19 cellular contexts compared by ENCODE assay signal in genomic region chr15:28961391-28961790, GRCh38.
DNase-seq lines count a peak whose midpoint lies in the region; ATAC-seq and TF ChIP-seq lines count a peak whose summit lies in the region.
"Had no signal": no experiment of that assay in that cellular context is flagged by ENCODE, and none has a peak within 500 bp of the region (broad histone marks: within the 10 kb centered on the region; RNA-seq: fewer than 3 reads in every experiment).

No MANE protein-coding gene starts in this region.

- H3K4me2 ChIP-seq in IMR-90 (ENCODE audit: low read depth, low read length): peak overlapping the region; percentile 23; the same call in 1 of the 2 replicates
- H3K4me2 ChIP-seq in hepatocyte: no peak overlapping the region
- H3K4me2 ChIP-seq: PC-9 had no signal

- no peaks in the 10 kb centered on the region for H3K27me3 Mint-ChIP-seq in activated naive CD4-positive, alpha-beta T cell treated with anti-CD3 and anti-CD28 coated beads, Interleukin-2, amount 50 U/mL, for 24 hours
- no peaks in the 10 kb centered on the region for H3K27me3 Mint-ChIP-seq in activated naive CD4-positive, alpha-beta T cell treated with anti-CD3 and anti-CD28 coated beads, Interleukin-2, amount 10 ng/mL, durations not matched to agents 7 days and 5 days

- no peak for DNase-seq in activated naive CD4-positive, alpha-beta T cell treated with anti-CD3 and anti-CD28 coated beads, Interleukin-2, amount 10 ng/mL, durations not matched to agents 7 days and 5 days
- DNase-seq in IMR-90: no peak
- DNase-seq in hepatocyte (ENCODE audit: low spot score): no peak
- DNase-seq in posterior vena cava (ENCODE audit: low spot score): peak; percentile 74
- no peak for DNase-seq in activated T-cell treated with anti-CD3 and anti-CD28 coated beads, Interleukin-2, amount 50 U/mL, for 48 hours
- DNase-seq: Caco-2, KG1, NCI-H1092, NCI-H1694, NCI-H2107, NCI-H446, Right ventricle myocardium superior had no signal

- peak overlapping the region; percentile 59 for H3K27ac Mint-ChIP-seq in activated naive CD4-positive, alpha-beta T cell treated with anti-CD3 and anti-CD28 coated beads, Interleukin-2, amount 50 U/mL, for 24 hours
- H3K27ac Mint-ChIP-seq in activated naive CD4-positive, alpha-beta T cell treated with anti-CD3 and anti-CD28 coated beads, Interleukin-2, amount 10 ng/mL, durations not matched to agents 7 days and 5 days: no peak overlapping the region
- H3K27ac Mint-ChIP-seq: HFFc6 had no signal

- H3K4me1 ChIP-seq in IMR-90 (ENCODE audit: control insufficient read depth, insufficient read depth, low read length) (peaks cover 7% of the 10 kb centered on the region; the same call in 1 of the 2 replicates), hepatocyte (ENCODE audit: insufficient read depth) (no peaks in the 10 kb centered on the region)
- H3K4me1 ChIP-seq: Caco-2 had no signal

- intact Hi-C loops in IMR-90 (cut with micrococcal nuclease): no loop called here
- intact Hi-C loops in posterior vena cava (cut with DNase I): no loop called here

- H4K8ac ChIP-seq in IMR-90 (ENCODE audit: low read depth in 2 of 2, low read length in 2 of 2): peak overlapping the region; percentile 51 to 79; a peak in 3 of 4 replicates

- ATAC-seq in IMR-90 (ENCODE audit: low read depth) (no peak), GM21447 (IDR thresholded peaks at IDR 0.05; ENCODE audit: unreplicated experiment) (no peak), GM19324 (IDR thresholded peaks at IDR 0.05; ENCODE audit: low FRiP score, unreplicated experiment) (no peak)

- BruUV-seq in IMR-90 (replicated peaks; lab: Mats Ljungman, UMichigan): no TSS peak

- CTCF ChIA-PET in activated naive CD4-positive, alpha-beta T cell treated with anti-CD3 and anti-CD28 coated beads, Interleukin-2, amount 10 ng/mL, durations not matched to agents 7 days and 5 days (lab: Charles Lee): interaction anchor here (1.1 kb wide), 1 partner anchor 17 kb away, joined by 3 read pairs; no protein-coding TSS in a partner anchor
- CTCF ChIA-PET in IMR-90 (lab: Yijun Ruan, JAX): no interaction called here

- no peaks in the 10 kb centered on the region for H3K79me2 ChIP-seq in hepatocyte

- peak overlapping the region; percentile 93 for H2AK5ac ChIP-seq in IMR-90 (ENCODE audit: low read depth, low read length)

- no peak overlapping the region for H3K4me3 ChIP-seq in IMR-90 (ENCODE audit: insufficient read depth, low read depth, low read length)
- H3K4me3 ChIP-seq in hepatocyte: no peak overlapping the region
- H3K4me3 ChIP-seq: GM23248, PC-9 had no signal

- no peaks in the 10 kb centered on the region for H3K27me3 ChIP-seq in IMR-90 (ENCODE audit: control insufficient read depth, insufficient read depth, low read length)
- H3K27me3 ChIP-seq in hepatocyte: no peaks in the 10 kb centered on the region

- no peaks in the 10 kb centered on the region for H4K20me1 ChIP-seq in IMR-90 (ENCODE audit: insufficient read depth, low read length)
- no peaks in the 10 kb centered on the region for H4K20me1 ChIP-seq in hepatocyte (ENCODE audit: insufficient read depth, poor library complexity, severe bottlenecking)

- peak overlapping the region; percentile 50 for H2AFZ ChIP-seq in IMR-90 (replicated peaks; ENCODE audit: low read length, poor library complexity)
- H2AFZ ChIP-seq in hepatocyte: no peak overlapping the region
- H2AFZ ChIP-seq: GM23248, PC-9 had no signal

- peak overlapping the region; percentile 18; the same call in 1 of the 2 replicates for H3K18ac ChIP-seq in IMR-90 (ENCODE audit: low read depth, low read length)

- H4K5ac ChIP-seq in IMR-90 (ENCODE audit: low read depth, low read length): peak overlapping the region; percentile 19; the same call in 1 of the 2 replicates

- H2BK120ac ChIP-seq in IMR-90 (ENCODE audit: low read depth, low read length): peak overlapping the region; percentile 89

- no peak overlapping the region for H3K9ac ChIP-seq in IMR-90 (ENCODE audit: low read depth, low read length)
- H3K9ac ChIP-seq: GM23248 had no signal

- H2BK15ac ChIP-seq in IMR-90 (ENCODE audit: low read depth, low read length): peak overlapping the region; percentile 88; the same call in 2 of the 3 replicates

- H4K91ac ChIP-seq in IMR-90 (ENCODE audit: insufficient read depth, low read depth, low read length): peak overlapping the region; percentile 80

- H2BK5ac ChIP-seq in IMR-90 (ENCODE audit: low read depth, low read length, poor library complexity, severe bottlenecking): peak overlapping the region; percentile 88

- H3K9me3 ChIP-seq in IMR-90 (ENCODE audit: control insufficient read depth, insufficient read depth, low read length) (no peaks in the 10 kb centered on the region), hepatocyte (ENCODE audit: low read depth) (no peaks in the 10 kb centered on the region)
- H3K9me3 ChIP-seq: Caco-2 had no signal

- peak overlapping the region; percentile 72 for H3K14ac ChIP-seq in IMR-90 (replicated peaks; ENCODE audit: low read depth, low read length)

- POLR2A ChIA-PET in IMR-90 (lab: Charles Lee; ENCODE audit: unreplicated experiment): no interaction called here

- peak overlapping the region; percentile 78; the same call in 1 of the 2 replicates for H3K23ac ChIP-seq in IMR-90 (ENCODE audit: low read depth, low read length)

- H3K4me1 Mint-ChIP-seq in activated naive CD4-positive, alpha-beta T cell treated with anti-CD3 and anti-CD28 coated beads, Interleukin-2, amount 50 U/mL, for 24 hours: peaks cover 66% of the 10 kb centered on the region
- H3K4me1 Mint-ChIP-seq in activated naive CD4-positive, alpha-beta T cell treated with anti-CD3 and anti-CD28 coated beads, Interleukin-2, amount 10 ng/mL, durations not matched to agents 7 days and 5 days: no peaks in the 10 kb centered on the region
- H3K4me1 Mint-ChIP-seq: CD14-positive monocyte had no signal

- dilution Hi-C loops in IMR-90 (cut with HindIII; ENCODE audit: low sequenced_read_pairs, unreplicated experiment): no loop called here

- no peaks in the 10 kb centered on the region for H3K9me2 ChIP-seq in hepatocyte (replicated peaks; ENCODE audit: insufficient read depth)

- H3K9me3 Mint-ChIP-seq in activated naive CD4-positive, alpha-beta T cell treated with anti-CD3 and anti-CD28 coated beads, Interleukin-2, amount 50 U/mL, for 24 hours: no peaks in the 10 kb centered on the region
- H3K9me3 Mint-ChIP-seq in activated naive CD4-positive, alpha-beta T cell treated with anti-CD3 and anti-CD28 coated beads, Interleukin-2, amount 10 ng/mL, durations not matched to agents 7 days and 5 days: no peaks in the 10 kb centered on the region
- H3K9me3 Mint-ChIP-seq: HFFc6 had no signal

- peak overlapping the region; percentile 88 for H2BK20ac ChIP-seq in IMR-90 (ENCODE audit: low read depth, low read length)

- no peak overlapping the region for H3K4me3 Mint-ChIP-seq in activated naive CD4-positive, alpha-beta T cell treated with anti-CD3 and anti-CD28 coated beads, Interleukin-2, amount 50 U/mL, for 24 hours
- no peak overlapping the region for H3K4me3 Mint-ChIP-seq in activated naive CD4-positive, alpha-beta T cell treated with anti-CD3 and anti-CD28 coated beads, Interleukin-2, amount 10 ng/mL, durations not matched to agents 7 days and 5 days
- H3K4me3 Mint-ChIP-seq: CD14-positive monocyte, HFFc6 had no signal

- TF ChIP-seq CTCF in IMR-90 (conservative IDR thresholded peaks at IDR 0.05; ENCODE audit: low read depth, low read length) (no peak), hepatocyte (IDR thresholded peaks at IDR 0.05; ENCODE audit: poor library complexity) (no peak)

- no peak for TF ChIP-seq POLR2A in IMR-90 (IDR thresholded peaks at IDR 0.05; ENCODE audit: low read depth, low read length)

- peaks cover 6% of the 10 kb centered on the region for H3K36me3 Mint-ChIP-seq in activated naive CD4-positive, alpha-beta T cell treated with anti-CD3 and anti-CD28 coated beads, Interleukin-2, amount 50 U/mL, for 24 hours
- no peaks in the 10 kb centered on the region for H3K36me3 Mint-ChIP-seq in activated naive CD4-positive, alpha-beta T cell treated with anti-CD3 and anti-CD28 coated beads, Interleukin-2, amount 10 ng/mL, durations not matched to agents 7 days and 5 days
- H3K36me3 Mint-ChIP-seq: CD14-positive monocyte had no signal

- peak overlapping the region; percentile 81 for H3K4ac ChIP-seq in IMR-90 (ENCODE audit: low read depth, low read length)

- peak overlapping the region; percentile 31; the same call in 1 of the 2 replicates for H3K27ac ChIP-seq in IMR-90 (ENCODE audit: insufficient read depth, low read length)
- peak overlapping the region; percentile 18 for H3K27ac ChIP-seq in hepatocyte
- H3K27ac ChIP-seq: GM23248, PC-9 had no signal

- no peaks in the 10 kb centered on the region for H3K36me3 ChIP-seq in IMR-90 (ENCODE audit: control insufficient read depth, insufficient read depth, low read length)
- H3K36me3 ChIP-seq in hepatocyte (replicated peaks; ENCODE audit: insufficient read depth, low read depth): no peaks in the 10 kb centered on the region

- H3K79me1 ChIP-seq in IMR-90 (ENCODE audit: low read depth in 1 of 2, low read length in 2 of 2): peaks cover 13 to 50% of the 10 kb centered on the region in 2 experiments; a peak in 3 of 4 replicates

- no peak overlapping the region for H3K56ac ChIP-seq in IMR-90 (ENCODE audit: extremely low read depth, insufficient read depth, low read length)

- peak overlapping the region; percentile 80 for H2AK9ac ChIP-seq in IMR-90 (replicated peaks; ENCODE audit: low read depth, low read length, poor library complexity)

- in situ Hi-C loops in IMR-90 (cut with MboI; ENCODE audit: low sequenced_read_pairs): no loop called here

- TF ChIP-seq RAD21 in IMR-90 (IDR thresholded peaks at IDR 0.05; ENCODE audit: low read length): no peak

- WGBS in IMR-90 (ENCODE audit: extremely low coverage in 2 of 2, insufficient read length in 1 of 2), 2 experiments: no CpG with 5 or more reads among the region's 12 CpGs
- WGBS in hepatocyte (ENCODE audit: low lambda C conversion rate, missing lambda C conversion rate): 77% methylated on average over 11 of the region's 12 CpGs

- H3K9me1 ChIP-seq in IMR-90 (ENCODE audit: insufficient read depth, low read length): peaks cover 16% of the 10 kb centered on the region

TF ChIP-seq in IMR-90, 13 proteins besides CTCF, POLR2A, EP300 and RAD21 (continues in another document):
- no peak for TF ChIP-seq SMC3 (IDR thresholded peaks at IDR 0.05; ENCODE audit: low read depth, low read length)
- TF ChIP-seq USF2 (IDR thresholded peaks at IDR 0.05; ENCODE audit: low read depth, low read length): no peak
- no peak for TF ChIP-seq CEBPB (IDR thresholded peaks at IDR 0.05; ENCODE audit: low read depth, low read length)
- no peak for TF ChIP-seq MAFK (IDR thresholded peaks at IDR 0.05; ENCODE audit: low read depth, low read length)
- no peak for TF ChIP-seq MAZ (IDR thresholded peaks at IDR 0.05; ENCODE audit: borderline replicate concordance, low read depth, low read length)
- TF ChIP-seq CHD1 (IDR thresholded peaks at IDR 0.05; ENCODE audit: low read depth, low read length): no peak
